8 cellular contexts compared by ENCODE assay signal in the genomic region with DNA sequence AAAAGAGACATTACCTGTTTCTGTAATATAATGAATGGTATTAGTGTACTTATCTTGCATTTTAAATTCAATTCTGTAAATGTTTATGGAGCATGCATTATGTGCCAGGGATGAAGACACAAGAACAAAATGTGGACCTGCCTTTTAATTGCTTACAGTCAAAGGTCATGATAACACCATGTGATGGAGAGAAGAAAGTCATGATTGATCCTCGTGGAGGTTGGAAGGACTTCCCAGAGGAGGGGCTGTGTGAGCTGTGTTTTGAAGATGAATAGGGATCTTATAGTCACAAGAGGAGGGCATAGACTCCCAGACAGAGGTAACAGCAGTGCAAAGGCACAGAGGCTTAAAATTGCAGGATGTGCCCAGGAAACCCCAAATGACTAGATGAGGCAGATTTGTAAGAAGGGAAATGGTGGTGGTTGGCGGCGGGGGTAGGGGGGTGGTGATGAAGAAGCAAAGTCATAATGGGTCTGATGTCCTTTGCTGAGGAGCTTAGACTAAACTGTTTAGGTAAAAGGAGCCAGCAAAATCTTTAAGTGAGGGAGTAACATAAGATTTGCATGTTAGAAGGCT.
DNase-seq lines count a peak whose midpoint lies in the region; ATAC-seq and TF ChIP-seq lines count a peak whose summit lies in the region.

No MANE protein-coding gene starts in this region.

- no peaks in the 10 kb centered on the region for H4K20me1 ChIP-seq in H9 (ENCODE audit: control insufficient read depth, insufficient read depth, insufficient read length)

- H3K9me3 ChIP-seq in gastroesophageal sphincter (no peaks in the 10 kb centered on the region), H9 (ENCODE audit: control insufficient read depth, low read depth, low read length) (no peaks in the 10 kb centered on the region)

- no peak overlapping the region for H3K23ac ChIP-seq in H9 (ENCODE audit: insufficient read length, low read depth, low read length)

- no peak overlapping the region for H4K91ac ChIP-seq in H9 (ENCODE audit: insufficient read length, low read depth, low read length)

- no peaks in the 10 kb centered on the region for H3K36me3 ChIP-seq in gastroesophageal sphincter

- H3K27ac Mint-ChIP-seq in H9, result no peak overlapping the region

- no peak for TF ChIP-seq EP300 in gastroesophageal sphincter (IDR thresholded peaks at IDR 0.05)

- no peak for TF ChIP-seq CTCF in gastroesophageal sphincter (IDR thresholded peaks at IDR 0.05)
- no peak for TF ChIP-seq CTCF in H9 (conservative IDR thresholded peaks at IDR 0.05)

- H2BK15ac ChIP-seq in H9 (ENCODE audit: low read depth, low read length), result no peak overlapping the region

- H3K4me1 ChIP-seq in gastroesophageal sphincter (peaks cover 5 to 89% (median 31%) of the 10 kb centered on the region in 3 donors), H9 (ENCODE audit: insufficient read depth, low read length) (peaks cover 5% of the 10 kb centered on the region; the same call in 1 of the 2 replicates)

- no peak overlapping the region for H3K4me3 ChIP-seq in gastroesophageal sphincter

- H3K18ac ChIP-seq in H9 (ENCODE audit: insufficient read length, low read depth, low read length), result no peak overlapping the region

- no peak overlapping the region for H3T11ph ChIP-seq in H9 (ENCODE audit: low read length)

- DNase-seq in LHCN-M2 (ENCODE audit: low read depth), result peak; percentile 71
- peak; percentile 81 for DNase-seq in activated CD8-positive, alpha-beta memory T cell treated with anti-CD3 and anti-CD28 coated beads, Interleukin-2, amount 50 U/mL, for 48 hours
- peak; percentile 55 to 74 for DNase-seq in stimulated activated CD8-positive, alpha-beta memory T cell treated with anti-CD3 and anti-CD28 coated beads, Interleukin-2, amount 100 ng/mL, for 48 hours (ENCODE audit: low read depth in 2 of 2)
- DNase-seq in H9, result no peak
- DNase-seq in HPDE6-E6E7 (ENCODE audit: extremely low spot score), result no peak
- no peak for DNase-seq in NCI-H1930 (lab: John Stamatoyannopoulos, UW)
- no peak for DNase-seq in NCI-H82 (lab: John Stamatoyannopoulos, UW)

- H3K27ac ChIP-seq in gastroesophageal sphincter (peak overlapping the region in 3 of 4 donors; percentile 9 to 73 (median 64)), H9 (ENCODE audit: insufficient read length, low read depth, low read length) (no peak overlapping the region)

- H3K9ac ChIP-seq in H9 (ENCODE audit: extremely low read depth, insufficient read length, low read length), result no peak overlapping the region

- H3K36me3 Mint-ChIP-seq in H9 (ENCODE audit: insufficient read depth in 1 of 3, low read depth in 3 of 3), result no peaks in the 10 kb centered on the region

- no peak overlapping the region for H3K4me2 ChIP-seq in H9 (ENCODE audit: insufficient read depth, insufficient read length, low read length)

- H3K9me3 Mint-ChIP-seq in H9, result no peaks in the 10 kb centered on the region; a peak in 1 of 5 replicates

- H3K27me3 Mint-ChIP-seq in H9 (ENCODE audit: low read depth), result no peaks in the 10 kb centered on the region; the same call in 1 of the 2 replicates

- H3K4me1 Mint-ChIP-seq in H9, result peaks cover 43 to 52% of the 10 kb centered on the region in 2 experiments

- no peak for TF ChIP-seq POLR2A in gastroesophageal sphincter (IDR thresholded peaks at IDR 0.05)

- H3K14ac ChIP-seq in H9 (ENCODE audit: insufficient read depth, low read length), result no peak overlapping the region

- H4K8ac ChIP-seq in H9 (replicated peaks; ENCODE audit: insufficient read length, low read depth, low read length), result no peak overlapping the region

- no peak overlapping the region for H2AFZ ChIP-seq in H9 (ENCODE audit: low read length)

- H3K79me1 ChIP-seq in H9 (ENCODE audit: insufficient read depth, low read depth, low read length, poor library complexity, severe bottlenecking), result no peaks in the 10 kb centered on the region

- H2BK5ac ChIP-seq in H9 (ENCODE audit: insufficient read length, low read length), result no peak overlapping the region

- no peak overlapping the region for H3K56ac ChIP-seq in H9 (ENCODE audit: insufficient read length, low read depth, low read length)

- H4K5ac ChIP-seq in H9 (ENCODE audit: insufficient read length, low read depth, low read length), result no peak overlapping the region

- WGBS in gastroesophageal sphincter (ENCODE audit: low coverage in 1 of 2), 2 donors, result 67 to 71% methylated on average over 3 of the region's 3 CpGs
- WGBS in H9 (ENCODE audit: extremely low coverage, insufficient read length, low lambda C conversion rate), result no CpG with 5 or more reads among the region's 3 CpGs

- no peaks in the 10 kb centered on the region for H3K79me2 ChIP-seq in H9 (ENCODE audit: insufficient read depth, low read length)

- H2BK12ac ChIP-seq in H9 (ENCODE audit: insufficient read length, low read depth, low read length), result no peak overlapping the region

- no peak overlapping the region for H3K4me3 Mint-ChIP-seq in H9

- H3K27me3 ChIP-seq in gastroesophageal sphincter, result no peaks in the 10 kb centered on the region
- no peaks in the 10 kb centered on the region for H3K27me3 ChIP-seq in H9 (ENCODE audit: insufficient read depth, low read length)

- H3K23me2 ChIP-seq in H9 (ENCODE audit: insufficient read length, low read depth, low read length, poor library complexity, severe bottlenecking), result peaks cover 2% of the 10 kb centered on the region

- H2AK5ac ChIP-seq in H9 (ENCODE audit: insufficient read length, low read length), result no peak overlapping the region

- H3K4ac ChIP-seq in H9 (ENCODE audit: low read depth, low read length), result no peak overlapping the region

- H2BK20ac ChIP-seq in H9 (ENCODE audit: low read depth, low read length, poor library complexity, severe bottlenecking), result no peak overlapping the region

- no peak for ATAC-seq in gastroesophageal sphincter

- H2BK120ac ChIP-seq in H9 (ENCODE audit: low read depth, low read length, poor library complexity, severe bottlenecking), result no peak overlapping the region

Comparison
In these comparisons a context has a peak if more than half of its experiments do, and no peak if none do; other contexts are left out.
1. DNase-seq: peak in LHCN-M2 (single experiment), activated CD8-positive, alpha-beta memory T cell treated with anti-CD3 and anti-CD28 coated beads, Interleukin-2, amount 50 U/mL, for 48 hours (single experiment) and stimulated activated CD8-positive, alpha-beta memory T cell treated with anti-CD3 and anti-CD28 coated beads, Interleukin-2, amount 100 ng/mL, for 48 hours (2 of 2); none in H9 (single experiment), HPDE6-E6E7 (single experiment), NCI-H1930 (0 of 2) and NCI-H82 (single experiment).